In genomic region chr22:21641417-21641794, GRCh38 we compare ENCODE assay signal across 8 cellular contexts. TPM values are rescaled to one million over a fixed set of nuclear protein-coding genes. Genes with fewer than 3 reads are reported as not detected.
A peak's percentile ranks its signal among the peaks of the same experiment; 100 is the strongest.
DNase-seq lines count a peak whose midpoint lies in the region; ATAC-seq and TF ChIP-seq lines count a peak whose summit lies in the region.

No MANE protein-coding gene starts in this region.

- DNase-seq in DMS79 treated with DMSO at 0.1 percent for 48 hours (lab: John Stamatoyannopoulos, UW) (peak; percentile 6), DMS79 (lab: John Stamatoyannopoulos, UW) (no peak), HCEC 1CT (peak; percentile 48), RPMI7951 (ENCODE audit: low read depth) (peak; percentile 68), lung (ENCODE audit: low spot score) (peak; percentile 56), transverse colon (peak; percentile 54), T-helper 9 cell (no peak)

- H3K9ac ChIP-seq in duodenal mucosa (ENCODE audit: low read depth in 1 of 2, low read length in 2 of 2): peak overlapping the region; percentile 13 to 66

- intact Hi-C loops in transverse colon (cut with DNase I; ENCODE audit: low total_unique reads): no loop called here

- TF ChIP-seq CTCF in lung (IDR thresholded peaks at IDR 0.05; ENCODE audit: control extremely low read depth, extremely low read depth) (peak; percentile 23), transverse colon (IDR thresholded peaks at IDR 0.05) (peak in 4 of 5 experiments; percentile 31 to 49 (median 41))

- peaks cover 15 to 21% of the 10 kb centered on the region in 2 donors for H3K4me1 ChIP-seq in duodenal mucosa (ENCODE audit: control insufficient read depth in 1 of 2, insufficient read depth in 2 of 2, low read length in 2 of 2)
- peaks cover 0 to 2% of the 10 kb centered on the region in 2 donors for H3K4me1 ChIP-seq in lung (ENCODE audit: control insufficient read depth in 2 of 2, insufficient read depth in 2 of 2, low read length in 2 of 2)
- peaks cover 4 to 22% (median 21%) of the 10 kb centered on the region in 4 donors for H3K4me1 ChIP-seq in transverse colon

- H3K27ac ChIP-seq in duodenal mucosa (ENCODE audit: low read depth, low read length): no peak overlapping the region
- H3K27ac ChIP-seq in lung (ENCODE audit: low read depth in 1 of 2, low read length in 1 of 2): peak overlapping the region in 1 of 2 donors; percentile 55
- peak overlapping the region; percentile 77 to 80 (median 80) for H3K27ac ChIP-seq in transverse colon

- WGBS in lung, 2 donors: 5 to 7% methylated on average over 9 of the region's 9 CpGs
- 0 to 3% methylated on average over 1 to 6 of the region's 9 CpGs for WGBS in transverse colon (ENCODE audit: low coverage in 1 of 2), 2 donors

- H3K9me3 ChIP-seq in duodenal mucosa (ENCODE audit: control insufficient read depth in 1 of 2, low read length in 2 of 2) (no peaks in the 10 kb centered on the region), lung (ENCODE audit: control insufficient read depth in 2 of 2, insufficient read depth in 1 of 2, low read length in 1 of 2) (no peaks in the 10 kb centered on the region), transverse colon (no peaks in the 10 kb centered on the region)

- TF ChIP-seq POLR2A in transverse colon (IDR thresholded peaks at IDR 0.05): no peak

- H3K4me3 ChIP-seq in duodenal mucosa (ENCODE audit: low read depth in 1 of 2, low read length in 2 of 2) (peak overlapping the region; percentile 62 to 90), lung (no peak overlapping the region), transverse colon (peak overlapping the region; percentile 16 to 81 (median 56))

- H3K36me3 ChIP-seq in duodenal mucosa (ENCODE audit: control insufficient read depth in 1 of 2, insufficient read depth in 2 of 2, low read length in 2 of 2) (peaks cover 0 to 11% of the 10 kb centered on the region in 2 donors), lung (ENCODE audit: control insufficient read depth in 2 of 2, insufficient read depth in 2 of 2, low read length in 2 of 2) (peaks cover 0 to 8% of the 10 kb centered on the region in 2 donors), transverse colon (no peaks in the 10 kb centered on the region)

- in situ Hi-C loops in transverse colon (cut with MboI; ENCODE audit: low pct_ligation_motif_present in 1 of 4, low pct_unique_long_range_greater_than_20kb in 1 of 4, low sequenced_read_pairs in 3 of 4): no loop called here

- no peak for ATAC-seq in lung (ENCODE audit: insufficient read depth, low FRiP score)

- no peak for TF ChIP-seq EP300 in transverse colon (IDR thresholded peaks at IDR 0.05; ENCODE audit: low read depth)

- no peaks in the 10 kb centered on the region for H3K27me3 ChIP-seq in duodenal mucosa (ENCODE audit: control insufficient read depth in 1 of 2, insufficient read depth in 2 of 2, low read length in 2 of 2)
- H3K27me3 ChIP-seq in lung (ENCODE audit: control insufficient read depth, insufficient read depth): no peaks in the 10 kb centered on the region
- no peaks in the 10 kb centered on the region for H3K27me3 ChIP-seq in transverse colon

RNA-seq across cellular contexts. Expression of gene SDF2L1, which starts 0.7 kb away (rescaled TPM):
- total RNA-seq in RPMI7951 (2014; rRNA removed; shearing (Covaris generic)): 34.7 and 74.5 TPM in 2 replicates
- 100 to 1,000 TPM in 1 of 2 donors, 1 to 10 TPM in 1; 7.3 to 116 TPM for total RNA-seq in lung
- polyA plus RNA-seq in lung: 100 to 1,000 TPM in 1 of 2 donors, 10 to 100 TPM in 1; 40.0 to 200 TPM
- total RNA-seq in transverse colon: 10 to 100 TPM in 3 of 4 donors, not detected in 1; 34.0 to 55.7 (median 39.5) TPM

RNA-seq across cellular contexts. Expression of gene CCDC116, which starts 8.8 kb away (rescaled TPM):
- total RNA-seq in RPMI7951 (2014; rRNA removed; shearing (Covaris generic)): 0.10 and 0.36 TPM in 2 replicates
- total RNA-seq in lung (under 1 TPM; 0.71 to 0.74 TPM), transverse colon (10 to 100 TPM in 1 of 4 donors, under 1 TPM in 1, not detected in 2; 0.27 to 15.7 TPM)
- polyA plus RNA-seq in lung: under 1 TPM; 0.37 to 0.73 TPM

RNA-seq across cellular contexts. Expression of gene YDJC, which starts 11.6 kb away (rescaled TPM):
- 10.8 and 14.7 TPM in 2 replicates for total RNA-seq in RPMI7951 (2014; rRNA removed; shearing (Covaris generic))
- total RNA-seq in lung (10 to 100 TPM; 11.0 to 26.2 TPM), transverse colon (100 to 1,000 TPM in 1 of 4 donors, 10 to 100 TPM in 3; 43.3 to 112 (median 69.5) TPM)
- 10 to 100 TPM; 36.5 to 41.1 TPM for polyA plus RNA-seq in lung

RNA-seq across cellular contexts. Expression of gene PPIL2, which starts 24.4 kb away (rescaled TPM):
- 12.0 and 15.7 TPM in 2 replicates for total RNA-seq in RPMI7951 (2014; rRNA removed; shearing (Covaris generic))
- total RNA-seq in lung: 10 to 100 TPM; 34.4 to 44.0 TPM
- polyA plus RNA-seq in lung: 10 to 100 TPM; 23.0 to 29.8 TPM
- 10 to 100 TPM; 36.2 to 93.1 (median 60.1) TPM for total RNA-seq in transverse colon

Comparison
In these comparisons a context has a peak if more than half of its experiments do, and no peak if none do; other contexts are left out.
1. DNase-seq: peak in DMS79 treated with DMSO at 0.1 percent for 48 hours (single experiment), HCEC 1CT (single experiment), RPMI7951 (single experiment), lung (single experiment) and transverse colon (single experiment); none in DMS79 (single experiment) and T-helper 9 cell (single experiment).